Comparison of ENCODE assay signal across 36 cellular contexts in genomic region chr2:113036763-113037162, GRCh38. TPM values are rescaled to one million over a fixed set of nuclear protein-coding genes. Genes with fewer than 3 reads are reported as not detected.
"Had no signal": no experiment of that assay in that cellular context is flagged by ENCODE, and none has a peak within 500 bp of the region (broad histone marks: within the 10 kb centered on the region; RNA-seq: fewer than 3 reads in every experiment).

No MANE protein-coding gene starts in this region.

- H3K4me3 ChIP-seq: left ventricle myocardium inferior, lung, neural progenitor cell, ovary, right atrium auricular region, right lobe of liver, smooth muscle cell, tibial nerve, upper lobe of left lung had no signal

- H3K4me2 ChIP-seq: neural progenitor cell, smooth muscle cell had no signal

- H2AFZ ChIP-seq: neural progenitor cell had no signal

- H3K27ac ChIP-seq: left ventricle myocardium inferior, neural progenitor cell, neutrophil, ovary, right atrium auricular region, right lobe of liver, tibial nerve, upper lobe of left lung had no signal

- H3K27me3 ChIP-seq: ovary, right atrium auricular region, right lobe of liver, tibial nerve, upper lobe of left lung had no signal

- DNase-seq: hypothalamus; immature natural killer cell; kidney; left ventricle myocardium inferior; mesendoderm; naive B cell; natural killer cell; nephron progenitor cell; occipital lobe; ovary; right lobe of liver; stimulated activated CD4-positive, alpha-beta T cell treated with anti-CD3 and anti-CD28 coated beads, Interleukin-1b, Interleukin-23, amount 100 ng/mL, for 48 hours; stimulated activated CD4-positive, alpha-beta T cell treated with anti-CD3 and anti-CD28 coated beads, Interleukin-2, amount 100 ng/mL, for 48 hours; stimulated activated CD4-positive, alpha-beta T cell treated with anti-CD3 and anti-CD28 coated beads, Interleukin-4, amount 100 ng/mL, for 4 hours; stimulated activated CD8-positive, alpha-beta memory T cell treated with anti-CD3 and anti-CD28 coated beads, Interleukin-4, amount 100 ng/mL, for 48 hours; stimulated activated naive CD4-positive, alpha-beta T cell treated with Interleukin-2 at 50 U/mL for 16 hours; stimulated activated naive CD8-positive, alpha-beta T cell treated with anti-CD3 and anti-CD28 coated beads, Interleukin-15, amount 100 ng/mL, for 72 hours; substantia nigra; upper lobe of left lung had no signal

- ATAC-seq: natural killer cell; right lobe of liver; stimulated activated memory B cell treated with anti-CD40 and anti-IgM and Interleukin-4, amounts not matched to agents 10 μg/mL and 1 μg/mL and 100 μg/mL, for 72 hours; stimulated activated naive CD8-positive, alpha-beta T cell treated with anti-CD3 and anti-CD28 coated beads, Interleukin-15, amount 100 ng/mL, for 72 hours had no signal

- H3K9me3 ChIP-seq: left ventricle myocardium inferior, neutrophil, ovary, right atrium auricular region, right lobe of liver, tibial nerve, upper lobe of left lung had no signal

- H3K36me3 ChIP-seq: left ventricle myocardium inferior, neural progenitor cell, neutrophil, ovary, right atrium auricular region, right lobe of liver, tibial nerve, upper lobe of left lung had no signal

- H3K9ac ChIP-seq: neural progenitor cell had no signal

- FAIRE-seq: islet of Langerhans, kidney, urothelium cell line had no signal

- H3K4me1 ChIP-seq: left ventricle myocardium inferior, neural progenitor cell, right atrium auricular region, tibial nerve had no signal

RNA-seq across cellular contexts. Expression of gene IL36B, which starts 15.9 kb away (rescaled TPM):
- total RNA-seq: kidney, left ventricle myocardium inferior, lung, mesothelial cell of epicardium, mononuclear cell, natural killer cell, occipital lobe, ovary, progenitor cell of endocrine pancreas, pulmonary artery endothelial cell, renal cortical epithelial cell, right atrium auricular region, right lobe of liver, skeletal muscle tissue, smooth muscle cell, temporal lobe, tibial nerve, upper lobe of left lung had no signal
- polyA plus RNA-seq: immature natural killer cell, ovary, smooth muscle cell had no signal

RNA-seq across cellular contexts. Expression of gene IL36RN, which starts 22.2 kb away (rescaled TPM):
- total RNA-seq: kidney, left ventricle myocardium inferior, mononuclear cell, natural killer cell, occipital lobe, ovary, progenitor cell of endocrine pancreas, pulmonary artery endothelial cell, renal cortical epithelial cell, right atrium auricular region, right lobe of liver, skeletal muscle tissue, temporal lobe, tibial nerve, upper lobe of left lung had no signal
- polyA plus RNA-seq: immature natural killer cell, ovary had no signal

RNA-seq across cellular contexts. Expression of gene IL1F10, which starts 31.0 kb away (rescaled TPM):
- total RNA-seq: kidney, left ventricle myocardium inferior, lung, mesothelial cell of epicardium, mononuclear cell, natural killer cell, occipital lobe, ovary, progenitor cell of endocrine pancreas, pulmonary artery endothelial cell, renal cortical epithelial cell, right atrium auricular region, right lobe of liver, skeletal muscle tissue, smooth muscle cell, temporal lobe, tibial nerve, upper lobe of left lung had no signal
- polyA plus RNA-seq: immature natural killer cell, lung, ovary, smooth muscle cell had no signal

RNA-seq across cellular contexts. Expression of gene IL36A, which starts 31.5 kb away (rescaled TPM):
- total RNA-seq: kidney, left ventricle myocardium inferior, lower leg skin, lung, mesothelial cell of epicardium, mononuclear cell, natural killer cell, occipital lobe, ovary, progenitor cell of endocrine pancreas, pulmonary artery endothelial cell, renal cortical epithelial cell, right atrium auricular region, right lobe of liver, skeletal muscle tissue, smooth muscle cell, temporal lobe, tibial nerve, upper lobe of left lung had no signal
- polyA plus RNA-seq: immature natural killer cell, lung, ovary, smooth muscle cell had no signal

RNA-seq across cellular contexts. Expression of gene IL36G, which starts 59.0 kb away (rescaled TPM):
- total RNA-seq: kidney, left ventricle myocardium inferior, mesothelial cell of epicardium, mononuclear cell, natural killer cell, occipital lobe, ovary, progenitor cell of endocrine pancreas, pulmonary artery endothelial cell, renal cortical epithelial cell, right atrium auricular region, right lobe of liver, skeletal muscle tissue, temporal lobe, tibial nerve, upper lobe of left lung had no signal
- polyA plus RNA-seq: immature natural killer cell, ovary had no signal
